ENCODE assay signal across 1 cellular context in genomic region chr1:245060684-245061374, GRCh38.
TF ChIP-seq lines count a peak whose summit lies in the region.

No MANE protein-coding gene starts in this region.

TF ChIP-seq in HepG2, 621 proteins besides CTCF, POLR2A, EP300 and RAD21 (continued from another document and continues in another):
- TF ChIP-seq ZNF878 (CRISPR knock-in tag; IDR thresholded peaks at IDR 0.05): peak; percentile 80; the same call in 1 of the 2 replicates
- TF ChIP-seq SKI (IDR thresholded peaks at IDR 0.05; ENCODE audit: partially characterized antibody): peak; percentile 52
- peak; percentile 54 for TF ChIP-seq DMAP1 (CRISPR knock-in tag; IDR thresholded peaks at IDR 0.05)
- peak; percentile 95; the same call in 1 of the 2 replicates for TF ChIP-seq PITX1 (CRISPR knock-in tag; IDR thresholded peaks at IDR 0.05)
- TF ChIP-seq SIN3A (IDR thresholded peaks at IDR 0.05; ENCODE audit: borderline replicate concordance, low read depth, low read length): no peak
- TF ChIP-seq ESRRA (CRISPR knock-in tag; IDR thresholded peaks at IDR 0.05; ENCODE audit: low read depth): 0 out of 2 replicates have a peak, but pooled peaks have one; percentile 58
- TF ChIP-seq RFXAP (CRISPR knock-in tag; IDR thresholded peaks at IDR 0.05; ENCODE audit: borderline replicate concordance): peak; percentile 52; the same call in 1 of the 2 replicates
- peak; percentile 72 for TF ChIP-seq RARA (CRISPR knock-in tag; IDR thresholded peaks at IDR 0.05)
- TF ChIP-seq FOXA3 (CRISPR knock-in tag; IDR thresholded peaks at IDR 0.05): peak; percentile 88
- TF ChIP-seq GABPA (IDR thresholded peaks at IDR 0.05; ENCODE audit: low read depth, low read length): no peak
- TF ChIP-seq GABPA (CRISPR knock-in tag; IDR thresholded peaks at IDR 0.05; ENCODE audit: low read depth): peak; percentile 43; the same call in 1 of the 2 replicates
- peak; percentile 79; the same call in 1 of the 2 replicates for TF ChIP-seq PHF21A (CRISPR knock-in tag; IDR thresholded peaks at IDR 0.05)
- 0 out of 2 replicates have a peak, but pooled peaks have one; percentile 36 for TF ChIP-seq TFDP2 (CRISPR knock-in tag; IDR thresholded peaks at IDR 0.05)
- TF ChIP-seq SRF (IDR thresholded peaks at IDR 0.05; ENCODE audit: low read depth, low read length): peak; percentile 44; the same call in 1 of the 2 replicates
- TF ChIP-seq ZBTB26 (CRISPR knock-in tag; IDR thresholded peaks at IDR 0.05; ENCODE audit: borderline replicate concordance): 0 out of 2 replicates have a peak, but pooled peaks have one; percentile 64
- no peak for TF ChIP-seq ZNF362 (CRISPR knock-in tag; IDR thresholded peaks at IDR 0.05; ENCODE audit: borderline replicate concordance)
- no peak for TF ChIP-seq TRIM22 (IDR thresholded peaks at IDR 0.05)
- peak; percentile 62 for TF ChIP-seq TCF7 (IDR thresholded peaks at IDR 0.05; ENCODE audit: low read depth)
- peak; percentile 75; the same call in 1 of the 2 replicates for TF ChIP-seq ZNF580 (CRISPR knock-in tag; IDR thresholded peaks at IDR 0.05; ENCODE audit: borderline replicate concordance, low read depth)
- peak; percentile 47 for TF ChIP-seq POGZ (CRISPR knock-in tag; IDR thresholded peaks at IDR 0.05)
- TF ChIP-seq ETV5 (CRISPR knock-in tag; IDR thresholded peaks at IDR 0.05; ENCODE audit: borderline replicate concordance): peak; percentile 72; the same call in 1 of the 2 replicates
- no peak for TF ChIP-seq ZNF256 (CRISPR knock-in tag; conservative IDR thresholded peaks at IDR 0.05)
- no peak for TF ChIP-seq ZNF383 (CRISPR knock-in tag; IDR thresholded peaks at IDR 0.05; ENCODE audit: borderline replicate concordance)
- peak; percentile 17; the same call in 1 of the 2 replicates for TF ChIP-seq THRA (CRISPR knock-in tag; IDR thresholded peaks at IDR 0.05; ENCODE audit: borderline replicate concordance)
- TF ChIP-seq FOSL2 (CRISPR knock-in tag; IDR thresholded peaks at IDR 0.05): peak; percentile 31
- no peak for TF ChIP-seq SPEN (CRISPR knock-in tag; IDR thresholded peaks at IDR 0.05; ENCODE audit: low read depth)
- peak; percentile 94 for TF ChIP-seq ZBTB40 (IDR thresholded peaks at IDR 0.05)
- peak; percentile 97 for TF ChIP-seq ZBTB40 (CRISPR knock-in tag; IDR thresholded peaks at IDR 0.05)
- TF ChIP-seq ARNT (IDR thresholded peaks at IDR 0.05): no peak
- 0 out of 2 replicates have a peak, but pooled peaks have one; percentile 14 for TF ChIP-seq ZNF20 (CRISPR knock-in tag; IDR thresholded peaks at IDR 0.05)
- TF ChIP-seq IRF1 (CRISPR knock-in tag; IDR thresholded peaks at IDR 0.05; ENCODE audit: low read depth): no peak
- no peak for TF ChIP-seq ZNF678 (CRISPR knock-in tag; IDR thresholded peaks at IDR 0.05)
- peak; percentile 65 for TF ChIP-seq TFAP4 (IDR thresholded peaks at IDR 0.05; ENCODE audit: borderline replicate concordance, low read depth)
- peak; percentile 71 for TF ChIP-seq NR2F6 (IDR thresholded peaks at IDR 0.05)
- 0 out of 2 replicates have a peak, but pooled peaks have one; percentile 42 for TF ChIP-seq NR2F6 (CRISPR knock-in tag; IDR thresholded peaks at IDR 0.05)
- no peak for TF ChIP-seq KLF15 (CRISPR knock-in tag; IDR thresholded peaks at IDR 0.05; ENCODE audit: borderline replicate concordance)
- TF ChIP-seq ZNF546 (CRISPR knock-in tag; conservative IDR thresholded peaks at IDR 0.05): no peak
- TF ChIP-seq MYPOP (CRISPR knock-in tag; IDR thresholded peaks at IDR 0.05): peak; percentile 48; the same call in 1 of the 2 replicates
- no peak for TF ChIP-seq CREB1 (IDR thresholded peaks at IDR 0.05)
- TF ChIP-seq CREB1 (CRISPR knock-in tag; IDR thresholded peaks at IDR 0.05): peak; percentile 55; the same call in 1 of the 2 replicates
- TF ChIP-seq ZMYM4 (CRISPR knock-in tag; IDR thresholded peaks at IDR 0.05): peak; percentile 74
- TF ChIP-seq ELF1 (CRISPR knock-in tag; IDR thresholded peaks at IDR 0.05): no peak
- peak; percentile 41; the same call in 1 of the 2 replicates for TF ChIP-seq MLX (CRISPR knock-in tag; IDR thresholded peaks at IDR 0.05)
- peak; percentile 95 for TF ChIP-seq SP5 (CRISPR knock-in tag; IDR thresholded peaks at IDR 0.05; ENCODE audit: borderline replicate concordance, low read depth)
- TF ChIP-seq THAP11 (CRISPR knock-in tag; IDR thresholded peaks at IDR 0.05): peak; percentile 67
